18 cellular contexts compared by ENCODE assay signal in genomic region chr2:143717532-143718168, GRCh38.
DNase-seq lines count a peak whose midpoint lies in the region; ATAC-seq, FAIRE-seq and TF ChIP-seq lines count a peak whose summit lies in the region.
"Had no signal": no experiment of that assay in that cellular context is flagged by ENCODE, and none has a peak within 500 bp of the region (broad histone marks: within the 10 kb centered on the region; RNA-seq: fewer than 3 reads in every experiment).

No MANE protein-coding gene starts in this region.

- no peaks in the 10 kb centered on the region for H3K79me2 ChIP-seq in astrocyte (ENCODE audit: insufficient read depth, low read length)

- peaks cover 5% of the 10 kb centered on the region for H3K4me1 Mint-ChIP-seq in astrocyte (ENCODE audit: low read depth, unreplicated experiment)

- peaks cover 14% of the 10 kb centered on the region for H3K9me3 Mint-ChIP-seq in astrocyte (ENCODE audit: unreplicated experiment)
- H3K9me3 Mint-ChIP-seq: activated T-helper 1 cell treated with anti-CD3 and anti-CD28 coated beads, Interleukin-12 subunit alpha, Interleukin-12 subunit beta, Interleukin-2, Interleukin-4 antibody, amounts not matched to agents 30 ng/mL and 10 ng/mL and 1 ng/mL, durations not matched to agents 14 hours and 24 hours and 36 hours had no signal

- H3K4me1 ChIP-seq in astrocyte (ENCODE audit: insufficient read depth, low read length) = peaks cover 8% of the 10 kb centered on the region
- peaks cover 12 to 35% (median 19%) of the 10 kb centered on the region in 4 donors for H3K4me1 ChIP-seq in stomach
- H3K4me1 ChIP-seq: uterus had no signal

- ATAC-seq in GM18498 (IDR thresholded peaks at IDR 0.05; ENCODE audit: unreplicated experiment) = no peak
- no peak for ATAC-seq in GM19328 (IDR thresholded peaks at IDR 0.05; ENCODE audit: unreplicated experiment)
- ATAC-seq: foreskin keratinocyte had no signal

- peak overlapping the region; percentile 60 for H3K4me2 ChIP-seq in astrocyte (ENCODE audit: low read length)

- TF ChIP-seq EP300 in stomach (IDR thresholded peaks at IDR 0.05) = no peak

- H3K4me3 ChIP-seq in astrocyte (ENCODE audit: insufficient read depth, low read depth, low read length) = no peak overlapping the region
- no peak overlapping the region for H3K4me3 ChIP-seq in fibroblast of villous mesenchyme (ENCODE audit: low read depth, low read length)
- peak overlapping the region in 1 of 4 donors; percentile 25 for H3K4me3 ChIP-seq in stomach

- H3K27ac ChIP-seq in astrocyte (ENCODE audit: low read depth, low read length) = no peak overlapping the region
- H3K27ac ChIP-seq in stomach = peak overlapping the region in 4 of 5 donors; percentile 26 to 78 (median 44)
- H3K27ac ChIP-seq: foreskin keratinocyte, uterus had no signal

- no peak for FAIRE-seq in astrocyte (lab: Jason Lieb, UNC)

- H3K36me3 ChIP-seq in astrocyte (ENCODE audit: insufficient read depth, low read length) (no peaks in the 10 kb centered on the region), stomach (no peaks in the 10 kb centered on the region)
- H3K36me3 ChIP-seq: uterus had no signal

- 43 to 59% (median 46%) methylated on average over 10 of the region's 10 CpGs for WGBS in stomach, 5 donors

- no peak overlapping the region for H3K27ac Mint-ChIP-seq in astrocyte (ENCODE audit: unreplicated experiment)
- H3K27ac Mint-ChIP-seq: activated T-helper 1 cell treated with anti-CD3 and anti-CD28 coated beads, Interleukin-12 subunit alpha, Interleukin-12 subunit beta, Interleukin-2, Interleukin-4 antibody, amounts not matched to agents 30 ng/mL and 10 ng/mL and 1 ng/mL, durations not matched to agents 14 hours and 24 hours and 36 hours had no signal

- no peaks in the 10 kb centered on the region for H4K20me1 ChIP-seq in astrocyte (ENCODE audit: insufficient read depth, low read length)

- DNase-seq in GM03348 (ENCODE audit: low spot score) (peak; percentile 21), astrocyte (ENCODE audit: low read depth) (peak; percentile 11), fibroblast of villous mesenchyme (ENCODE audit: low read depth) (peak; percentile 57), stomach (no peak), NCI-H187 (lab: John Stamatoyannopoulos, UW) (no peak), superior temporal gyrus (ENCODE audit: extremely low spot score) (no peak)
- DNase-seq: activated CD4-positive, alpha-beta T cell treated with anti-CD3 and anti-CD28 coated beads for 1 hour; activated naive CD8-positive, alpha-beta T cell treated with anti-CD3 and anti-CD28 coated beads, Interleukin-2, amount 10 ng/mL, durations not matched to agents 7 days and 5 days; AML-193; central memory CD4-positive, alpha-beta T cell; foreskin keratinocyte; Kasumi-1; NCI-H1105; stimulated activated naive CD4-positive, alpha-beta T cell; uterus had no signal

- intact Hi-C loops in stomach (cut with DNase I; ENCODE audit: low total_unique reads) = no loop called here

- no peak overlapping the region for H3K9ac ChIP-seq in astrocyte (ENCODE audit: low read length)

- H3K4me3 Mint-ChIP-seq in astrocyte (ENCODE audit: unreplicated experiment) = no peak overlapping the region
- H3K4me3 Mint-ChIP-seq: activated naive CD8-positive, alpha-beta T cell treated with anti-CD3 and anti-CD28 coated beads, Interleukin-2, amount 10 ng/mL, durations not matched to agents 7 days and 5 days; activated T-helper 1 cell treated with anti-CD3 and anti-CD28 coated beads, Interleukin-12 subunit alpha, Interleukin-12 subunit beta, Interleukin-2, Interleukin-4 antibody, amounts not matched to agents 30 ng/mL and 10 ng/mL and 1 ng/mL, durations not matched to agents 14 hours and 24 hours and 36 hours had no signal

- H3K27me3 ChIP-seq in astrocyte (ENCODE audit: insufficient read depth, low read length) (no peaks in the 10 kb centered on the region), stomach (no peaks in the 10 kb centered on the region)
- H3K27me3 ChIP-seq: foreskin keratinocyte, uterus had no signal

- H3K27me3 Mint-ChIP-seq in astrocyte (ENCODE audit: low read depth, unreplicated experiment) = no peaks in the 10 kb centered on the region
- H3K27me3 Mint-ChIP-seq: activated naive CD8-positive, alpha-beta T cell treated with anti-CD3 and anti-CD28 coated beads, Interleukin-2, amount 10 ng/mL, durations not matched to agents 7 days and 5 days had no signal

- no peaks in the 10 kb centered on the region for H3K9me3 ChIP-seq in astrocyte (ENCODE audit: insufficient read depth, low read depth, low read length)
- no peaks in the 10 kb centered on the region for H3K9me3 ChIP-seq in stomach
- H3K9me3 ChIP-seq: uterus had no signal

- H2AFZ ChIP-seq in astrocyte (ENCODE audit: low read depth, low read length) = no peak overlapping the region

- no peaks in the 10 kb centered on the region for H3K36me3 Mint-ChIP-seq in astrocyte (ENCODE audit: low read depth, unreplicated experiment)

- TF ChIP-seq CTCF in astrocyte (IDR thresholded peaks at IDR 0.05; ENCODE audit: insufficient read depth, low read depth, low read length) (no peak), fibroblast of villous mesenchyme (IDR thresholded peaks at IDR 0.05; ENCODE audit: insufficient read depth, low read depth, low read length) (no peak), stomach (IDR thresholded peaks at IDR 0.05) (no peak)

- no peak for TF ChIP-seq POLR2A in stomach (IDR thresholded peaks at IDR 0.05)

Comparison
In these comparisons a context has a peak if more than half of its experiments do, and no peak if none do; other contexts are left out.
1. DNase-seq: peak in GM03348 (single experiment), astrocyte (single experiment) and fibroblast of villous mesenchyme (single experiment); none in stomach (single experiment), NCI-H187 (0 of 2) and superior temporal gyrus (single experiment).